8 cellular contexts compared by ENCODE assay signal in genomic region chr22:46763051-46763705, GRCh38. TPM values are rescaled to one million over a fixed set of nuclear protein-coding genes. Genes with fewer than 3 reads are reported as not detected.
DNase-seq lines count a peak whose midpoint lies in the region; ATAC-seq and TF ChIP-seq lines count a peak whose summit lies in the region.

No MANE protein-coding gene starts in this region.

- H2BK15ac ChIP-seq in mesenchymal stem cell (ENCODE audit: low read depth, poor library complexity, severe bottlenecking), result no peak overlapping the region

- no peak overlapping the region for H3K23ac ChIP-seq in mesenchymal stem cell (ENCODE audit: low read length in 2 of 2)

- no peak overlapping the region for H2BK12ac ChIP-seq in mesenchymal stem cell (ENCODE audit: low read length in 2 of 2)

- 21% methylated on average over 11 of the region's 13 CpGs for WGBS in mesenchymal stem cell
- WGBS in urinary bladder, result 5% methylated on average over 13 of the region's 13 CpGs

- H3K4me1 ChIP-seq in mesenchymal stem cell (ENCODE audit: control insufficient read depth, insufficient read depth, low read depth, low read length), result peaks cover 10% of the 10 kb centered on the region
- H3K4me1 ChIP-seq in urinary bladder (ENCODE audit: insufficient read depth), result peaks cover 2% of the 10 kb centered on the region

- in situ Hi-C loops in SK-MEL-5 (cut with HindIII; ENCODE audit: low pct_unique_long_range_greater_than_20kb, low sequenced_read_pairs), result no loop called here

- H3K4me2 ChIP-seq in mesenchymal stem cell (ENCODE audit: low read length, poor library complexity, severe bottlenecking), result peak overlapping the region; percentile 67

- peak overlapping the region; percentile 18 for H2AK5ac ChIP-seq in mesenchymal stem cell (ENCODE audit: low read length, severe bottlenecking)

- no peak overlapping the region for H2BK5ac ChIP-seq in mesenchymal stem cell (ENCODE audit: low read depth, low read length, poor library complexity, severe bottlenecking)

- H3K27me3 ChIP-seq in dorsolateral prefrontal cortex (no peaks in the 10 kb centered on the region), mesenchymal stem cell (ENCODE audit: control insufficient read depth in 1 of 2, insufficient read depth in 1 of 2, low read length in 2 of 2) (no peaks in the 10 kb centered on the region)

- no peak for TF ChIP-seq CTCF in dorsolateral prefrontal cortex (IDR thresholded peaks at IDR 0.05 in 54 of 56, conservative IDR thresholded peaks at IDR 0.05 in 2 of 56; ENCODE audit: low read depth in 1 of 56, partially characterized antibody in 56 of 56)

- peak overlapping the region in 1 of 2 experiments; percentile 23 for H3K14ac ChIP-seq in mesenchymal stem cell (ENCODE audit: low read length in 2 of 2)

- peak; percentile 63 for ATAC-seq in HG02759 (IDR thresholded peaks at IDR 0.05; ENCODE audit: unreplicated experiment)

- H3K27ac ChIP-seq in dorsolateral prefrontal cortex (peak overlapping the region in 52 of 59 donors; percentile 44 to 96 (median 89)), mesenchymal stem cell (ENCODE audit: low read length, poor library complexity, severe bottlenecking) (peak overlapping the region; percentile 37), urinary bladder (ENCODE audit: low read depth) (peak overlapping the region; percentile 78)

- H2AFZ ChIP-seq in mesenchymal stem cell (ENCODE audit: low read depth, low read length), result no peak overlapping the region

- H3K36me3 ChIP-seq in mesenchymal stem cell (ENCODE audit: control insufficient read depth in 1 of 2, insufficient read depth in 2 of 2, low read depth in 1 of 2, low read length in 2 of 2), result peaks cover 6 to 14% of the 10 kb centered on the region in 2 experiments
- no peaks in the 10 kb centered on the region for H3K36me3 ChIP-seq in urinary bladder (ENCODE audit: insufficient read depth)

- DNase-seq in NCI-H748 (lab: John Stamatoyannopoulos, UW; ENCODE audit: unreplicated experiment) (peak; percentile 24), NCI-H748 treated with DMSO at 0.1 percent for 48 hours (lab: John Stamatoyannopoulos, UW) (no peak), SK-MEL-5 (ENCODE audit: low read depth, low spot score) (peak; percentile 51), dorsolateral prefrontal cortex (peak in 1 of 10 donors; percentile 46), mesenchymal stem cell (peak; percentile 46), NCI-H446 treated with DMSO at 0.1 percent for 48 hours (lab: John Stamatoyannopoulos, UW) (no peak)

- peaks cover 23% of the 10 kb centered on the region for H3K79me1 ChIP-seq in mesenchymal stem cell (replicated peaks; ENCODE audit: low read length, poor library complexity, severe bottlenecking)

- no peaks in the 10 kb centered on the region for H3K9me3 ChIP-seq in mesenchymal stem cell (ENCODE audit: control insufficient read depth, low read length)

- H3K18ac ChIP-seq in mesenchymal stem cell (ENCODE audit: low read depth in 1 of 2, low read length in 2 of 2), result peak overlapping the region; percentile 80 to 89

- H3K9ac ChIP-seq in mesenchymal stem cell (ENCODE audit: low read length), result peak overlapping the region; percentile 100

- intact Hi-C loops in dorsolateral prefrontal cortex (cut with DNase I), result loop anchor here in 1 of 2 donors (5.0 kb wide), 1 partner anchor 34 kb away; no protein-coding TSS in a partner anchor

- no peak overlapping the region for H2BK120ac ChIP-seq in mesenchymal stem cell (ENCODE audit: low read depth, low read length)

- H4K8ac ChIP-seq in mesenchymal stem cell (ENCODE audit: low read length), result peak overlapping the region; percentile 98

- H3K4me3 ChIP-seq in dorsolateral prefrontal cortex, result peak overlapping the region; percentile 69 to 99 (median 93)
- peak overlapping the region; percentile 98 to 99 for H3K4me3 ChIP-seq in mesenchymal stem cell (ENCODE audit: insufficient read depth in 1 of 2, low read depth in 1 of 2, low read length in 2 of 2)
- H3K4me3 ChIP-seq in urinary bladder (ENCODE audit: low read depth, low read length), result peak overlapping the region; percentile 84

- H3K4ac ChIP-seq in mesenchymal stem cell (ENCODE audit: low read depth in 1 of 2, low read length in 2 of 2), result peak overlapping the region; percentile 69 to 97

- H4K91ac ChIP-seq in mesenchymal stem cell (ENCODE audit: low read length), result peak overlapping the region; percentile 93

RNA-seq across cellular contexts. Expression of gene TBC1D22A, which starts 0.7 kb away (rescaled TPM):
- total RNA-seq in SK-MEL-5 (2014; rRNA removed; shearing (Covaris generic)), result 14.4 and 20.9 TPM in 2 replicates
- polyA plus RNA-seq in SK-MEL-5 (2015; cell fraction: cytosol; rRNA removed), result 22.8 and 24.1 TPM in 2 replicates
- polyA plus RNA-seq in SK-MEL-5 (2015; cell fraction: nucleus; rRNA removed), result 16.4 and 16.7 TPM in 2 replicates
- total RNA-seq in dorsolateral prefrontal cortex (10 to 100 TPM; 20.0 to 36.0 (median 27.2) TPM), urinary bladder (7.7 TPM)
- 16.5 TPM for polyA plus RNA-seq in mesenchymal stem cell (2013, experiment 1 of 2)
- 17.1 TPM for polyA plus RNA-seq in mesenchymal stem cell (2013, experiment 2 of 2)
- polyA plus RNA-seq in urinary bladder, result 19.1 TPM

RNA-seq across cellular contexts. Expression of gene CERK, which starts 25.1 kb away (rescaled TPM):
- total RNA-seq in SK-MEL-5 (2014; rRNA removed; shearing (Covaris generic)), result 173 and 193 TPM in 2 replicates
- 165 and 198 TPM in 2 replicates for polyA plus RNA-seq in SK-MEL-5 (2015; cell fraction: cytosol; rRNA removed)
- polyA plus RNA-seq in SK-MEL-5 (2015; cell fraction: nucleus; rRNA removed), result 76.5 and 82.4 TPM in 2 replicates
- total RNA-seq in dorsolateral prefrontal cortex (10 to 100 TPM; 24.8 to 72.6 (median 52.4) TPM), urinary bladder (25.4 TPM)
- polyA plus RNA-seq in mesenchymal stem cell (2013, experiment 1 of 2), result 29.4 TPM
- polyA plus RNA-seq in mesenchymal stem cell (2013, experiment 2 of 2), result 29.3 TPM
- 22.3 TPM for polyA plus RNA-seq in urinary bladder

Comparison
In these comparisons a context has a peak if more than half of its experiments do, and no peak if none do; other contexts are left out.
1. DNase-seq: peak in NCI-H748 (single experiment), SK-MEL-5 (single experiment) and mesenchymal stem cell (single experiment); none in NCI-H748 treated with DMSO at 0.1 percent for 48 hours (single experiment) and NCI-H446 treated with DMSO at 0.1 percent for 48 hours (single experiment).
2. H3K27ac ChIP-seq: peak in every context shown above with its lines; median percentile 89 in dorsolateral prefrontal cortex; 78 in urinary bladder; 37 in mesenchymal stem cell.
3. Peak in every context shown above with its lines, with median percentiles within 50 percentile points of each other: H3K4me3 ChIP-seq.